ENCODE assay signal across 7 cellular contexts in genomic region chr7:102272075-102272916, GRCh38. TPM values are rescaled to one million over a fixed set of nuclear protein-coding genes. Genes with fewer than 3 reads are reported as not detected.
DNase-seq lines count a peak whose midpoint lies in the region; ATAC-seq and TF ChIP-seq lines count a peak whose summit lies in the region.

No MANE protein-coding gene starts in this region.

- H3K9me3 ChIP-seq in Loucy (ENCODE audit: insufficient read depth, low read depth, low read length) (no peaks in the 10 kb centered on the region), ascending aorta (no peaks in the 10 kb centered on the region), right cardiac atrium (ENCODE audit: control insufficient read depth, low read length) (no peaks in the 10 kb centered on the region), gastrocnemius medialis (no peaks in the 10 kb centered on the region)

- peak; percentile 91 for TF ChIP-seq CTCF in GM12872 (IDR thresholded peaks at IDR 0.05; ENCODE audit: insufficient read depth, low read depth, low read length)
- TF ChIP-seq CTCF in Loucy (conservative IDR thresholded peaks at IDR 0.05; ENCODE audit: low read length): peak; percentile 91
- TF ChIP-seq CTCF in ascending aorta (IDR thresholded peaks at IDR 0.05): peak; percentile 85 to 93 (median 85)
- TF ChIP-seq CTCF in gastrocnemius medialis (IDR thresholded peaks at IDR 0.05 in 4 of 5, conservative IDR thresholded peaks at IDR 0.05 in 1 of 5): peak; percentile 86 to 95 (median 93)

- TF ChIP-seq POLR2A in gastrocnemius medialis (IDR thresholded peaks at IDR 0.05): no peak

- intact Hi-C loops in ascending aorta (cut with DNase I) (loop anchor here (1.0 to 5.0 kb wide), 4 partner anchors 584 to 910 kb away; partner anchors contain the start of gene COL26A1), right cardiac atrium (cut with DNase I) (loop anchor here (2.0 to 5.0 kb wide), 5 partner anchors 585 to 730 kb away; no protein-coding TSS in a partner anchor), gastrocnemius medialis (cut with DNase I; ENCODE audit: low total_unique reads) (loop anchor here (1.0 to 10.0 kb wide), 3 partner anchors 670 to 907 kb away; partner anchors contain the start of gene COL26A1)

- H3K4me2 ChIP-seq in Loucy (ENCODE audit: low read depth, low read length, poor library complexity, severe bottlenecking): no peak overlapping the region

- H3F3A ChIP-seq in Loucy (ENCODE audit: low read depth): no peaks in the 10 kb centered on the region

- H3K27me3 ChIP-seq in Loucy (ENCODE audit: insufficient read depth, low read length, poor library complexity, severe bottlenecking) (no peaks in the 10 kb centered on the region), ascending aorta (no peaks in the 10 kb centered on the region), right cardiac atrium (ENCODE audit: control insufficient read depth, insufficient read depth) (no peaks in the 10 kb centered on the region), gastrocnemius medialis (no peaks in the 10 kb centered on the region)

- H3K36me3 ChIP-seq in Loucy (ENCODE audit: insufficient read depth, low read length) (no peaks in the 10 kb centered on the region), ascending aorta (no peaks in the 10 kb centered on the region), gastrocnemius medialis (no peaks in the 10 kb centered on the region)

- 46% methylated on average over 21 of the region's 21 CpGs for WGBS in right cardiac atrium

- no peaks in the 10 kb centered on the region for H3K9me2 ChIP-seq in Loucy (replicated peaks; ENCODE audit: low read depth, low read length)

- no peak overlapping the region for H3K9ac ChIP-seq in Loucy (ENCODE audit: low read depth, low read length, poor library complexity, severe bottlenecking)

- H3K4me3 ChIP-seq in Loucy (ENCODE audit: low read length, poor library complexity, severe bottlenecking): no peak overlapping the region
- no peak overlapping the region for H3K4me3 ChIP-seq in ascending aorta
- H3K4me3 ChIP-seq in right cardiac atrium (ENCODE audit: low read length): no peak overlapping the region
- no peak overlapping the region for H3K4me3 ChIP-seq in gastrocnemius medialis

- in situ Hi-C loops in gastrocnemius medialis (cut with MboI; ENCODE audit: low sequenced_read_pairs in 4 of 4): loop anchor here (5.0 to 25.0 kb wide), 3 partner anchors 585 to 730 kb away; no protein-coding TSS in a partner anchor

- ATAC-seq in right cardiac atrium (peak; percentile 87 to 88), gastrocnemius medialis (peak; percentile 81 to 91), GM18858 (IDR thresholded peaks at IDR 0.05; ENCODE audit: unreplicated experiment) (no peak)

- H2AFZ ChIP-seq in Loucy (ENCODE audit: low read length): no peak overlapping the region

- no peaks in the 10 kb centered on the region for H4K20me1 ChIP-seq in Loucy (ENCODE audit: insufficient read depth, low read length, poor library complexity, severe bottlenecking)

- H3K4me1 ChIP-seq in Loucy (ENCODE audit: insufficient read depth, low read length, poor library complexity, severe bottlenecking) (no peaks in the 10 kb centered on the region), ascending aorta (no peaks in the 10 kb centered on the region), right cardiac atrium (ENCODE audit: control insufficient read depth, insufficient read depth, low read length) (no peaks in the 10 kb centered on the region), gastrocnemius medialis (no peaks in the 10 kb centered on the region)

- DNase-seq in T-helper 9 cell (peak; percentile 81), ascending aorta (ENCODE audit: low spot score in 2 of 2) (peak in 1 of 2 donors; percentile 83), right cardiac atrium (peak; percentile 83 to 94 (median 92)), gastrocnemius medialis (peak; percentile 52 to 71)

- H3K27ac ChIP-seq in ascending aorta (no peak overlapping the region), right cardiac atrium (ENCODE audit: low read length) (no peak overlapping the region), gastrocnemius medialis (no peak overlapping the region)

- H3K79me2 ChIP-seq in Loucy (ENCODE audit: insufficient read depth, low read length): no peaks in the 10 kb centered on the region

RNA-seq across cellular contexts. Expression of gene SH2B2, which starts 14.4 kb away (rescaled TPM):
- total RNA-seq in ascending aorta (4.2 TPM), right cardiac atrium (1 to 10 TPM in 2 of 4 donors, under 1 TPM in 2; 0.49 to 2.8 (median 1.2) TPM), gastrocnemius medialis (10 to 100 TPM; 32.7 to 62.0 (median 43.5) TPM)
- 0.84 TPM for polyA plus RNA-seq in right cardiac atrium
